In genomic region chr1:222654849-222655248, GRCh38 we compare ENCODE assay signal across 8 cellular contexts. TPM values are rescaled to one million over a fixed set of nuclear protein-coding genes. Genes with fewer than 3 reads are reported as not detected.
DNase-seq lines count a peak whose midpoint lies in the region; ATAC-seq and TF ChIP-seq lines count a peak whose summit lies in the region.

No MANE protein-coding gene starts in this region.

- intact Hi-C loops in spleen (cut with DNase I; ENCODE audit: low total_unique reads) = no loop called here

- H3K4me1 ChIP-seq in spleen (peaks cover 8 to 49% (median 24%) of the 10 kb centered on the region in 6 donors), mesendoderm (ENCODE audit: control insufficient read depth, low read depth, low read length) (no peaks in the 10 kb centered on the region)

- 5 to 16% (median 10%) methylated on average over 5 of the region's 5 CpGs for WGBS in spleen, 5 donors
- no CpG with 5 or more reads among the region's 5 CpGs for WGBS in mesendoderm (ENCODE audit: extremely low coverage, insufficient coverage, low lambda C conversion rate)

- H3K56ac ChIP-seq in mesendoderm (ENCODE audit: low read length) = no peak overlapping the region

- peaks cover 18% of the 10 kb centered on the region for H3K36me3 Mint-ChIP-seq in T-helper 17 cell (ENCODE audit: low read depth)

- TF ChIP-seq CTCF in spleen (IDR thresholded peaks at IDR 0.05 in 8 of 11, conservative IDR thresholded peaks at IDR 0.05 in 3 of 11) (peak in 6 of 11 experiments; percentile 22 to 38 (median 26)), foreskin fibroblast (IDR thresholded peaks at IDR 0.05; ENCODE audit: low read depth, low read length) (no peak)

- no peak overlapping the region for H3K18ac ChIP-seq in mesendoderm (ENCODE audit: low read length)

- no peak for TF ChIP-seq POLR2A in spleen (IDR thresholded peaks at IDR 0.05)

- H3K4me3 ChIP-seq in spleen (peak overlapping the region in 2 of 8 donors; percentile 1 to 14), mesendoderm (ENCODE audit: low read length) (no peak overlapping the region), foreskin fibroblast (ENCODE audit: low read depth in 1 of 2, low read length in 2 of 2) (no peak overlapping the region)

- H3K9ac ChIP-seq in mesendoderm (ENCODE audit: low read length) = no peak overlapping the region

- H2AK5ac ChIP-seq in mesendoderm (ENCODE audit: low read length) = no peak overlapping the region

- no peaks in the 10 kb centered on the region for H3K27me3 Mint-ChIP-seq in T-helper 17 cell

- H4K5ac ChIP-seq in mesendoderm (ENCODE audit: low read length) = no peak overlapping the region

- H2BK120ac ChIP-seq in mesendoderm (ENCODE audit: low read depth, low read length) = no peak overlapping the region

- H3K79me1 ChIP-seq in mesendoderm (ENCODE audit: low read length) = no peaks in the 10 kb centered on the region

- peaks cover 47% of the 10 kb centered on the region for H3K4me1 Mint-ChIP-seq in T-helper 17 cell

- H2BK15ac ChIP-seq in mesendoderm (replicated peaks; ENCODE audit: low read depth) = no peak overlapping the region

- H3K4ac ChIP-seq in mesendoderm (ENCODE audit: low read depth, low read length) = no peak overlapping the region

- peak; percentile 99 for ATAC-seq in GM18861 (IDR thresholded peaks at IDR 0.05; ENCODE audit: unreplicated experiment)
- ATAC-seq in HG03045 (IDR thresholded peaks at IDR 0.05; ENCODE audit: unreplicated experiment) = peak; percentile 95
- peak; percentile 98 for ATAC-seq in T-helper 17 cell

- H3K27ac Mint-ChIP-seq in T-helper 17 cell = peak overlapping the region; percentile 98

- H4K8ac ChIP-seq in mesendoderm (ENCODE audit: low read depth, low read length) = no peak overlapping the region

- H3K9me3 ChIP-seq in T-helper 17 cell (ENCODE audit: control insufficient read depth, low read length, poor library complexity, severe bottlenecking) = no peaks in the 10 kb centered on the region
- no peaks in the 10 kb centered on the region for H3K9me3 ChIP-seq in spleen

- no peak overlapping the region for H3K4me2 ChIP-seq in mesendoderm (ENCODE audit: low read length)

- no peak overlapping the region for H2BK5ac ChIP-seq in mesendoderm (ENCODE audit: low read length)

- peak overlapping the region; percentile 75 for H3K4me3 Mint-ChIP-seq in T-helper 17 cell

- DNase-seq in T-helper 17 cell (peak; percentile 51 to 68 (median 56)), astrocyte of the hippocampus (ENCODE audit: low read depth, low spot score) (peak; percentile 23), spleen (peak; percentile 80), NCI-H748 (lab: John Stamatoyannopoulos, UW; ENCODE audit: unreplicated experiment) (no peak), mesendoderm (no peak), foreskin fibroblast (no peak)

- H3K27ac ChIP-seq in spleen (peak overlapping the region; percentile 37 to 86 (median 82)), mesendoderm (ENCODE audit: low read depth, low read length) (no peak overlapping the region)

- H3K23ac ChIP-seq in mesendoderm (ENCODE audit: low read length) = no peak overlapping the region

- H3K36me3 ChIP-seq in spleen (peaks cover 0 to 96% (median 83%) of the 10 kb centered on the region in 6 donors), mesendoderm (ENCODE audit: control insufficient read depth, insufficient read depth, low read length) (peaks cover 8% of the 10 kb centered on the region)

- H3K27me3 ChIP-seq in spleen (replicated peaks in 1 of 7) (no peaks in the 10 kb centered on the region), mesendoderm (ENCODE audit: insufficient read depth, low read length, poor library complexity) (no peaks in the 10 kb centered on the region)

- no peaks in the 10 kb centered on the region for H3K79me2 ChIP-seq in mesendoderm (ENCODE audit: control insufficient read depth, insufficient read depth, low read length)

RNA-seq across cellular contexts. Expression of gene MIA3, which starts 37.0 kb away (rescaled TPM):
- 100 to 1,000 TPM in 1 of 2 donors, 10 to 100 TPM in 1; 83.2 to 102 TPM for total RNA-seq in T-helper 17 cell
- 10 to 100 TPM; 41.6 to 68.8 (median 56.5) TPM for total RNA-seq in spleen
- 10 to 100 TPM; 25.4 to 31.8 (median 26.0) TPM for polyA plus RNA-seq in spleen
- polyA plus RNA-seq in mesendoderm (2013, experiment 1 of 2) = 28.2 TPM
- 25.0 TPM for polyA plus RNA-seq in mesendoderm (2013, experiment 2 of 2)

RNA-seq across cellular contexts. Expression of gene AIDA, which starts 57.4 kb away (rescaled TPM):
- total RNA-seq in T-helper 17 cell = 10 to 100 TPM; 43.8 to 48.0 TPM
- total RNA-seq in spleen = 10 to 100 TPM; 42.7 to 57.8 (median 53.0) TPM
- polyA plus RNA-seq in spleen = 10 to 100 TPM; 33.0 to 50.3 (median 39.8) TPM
- 89.3 TPM for polyA plus RNA-seq in mesendoderm (2013, experiment 1 of 2)
- 88.7 TPM for polyA plus RNA-seq in mesendoderm (2013, experiment 2 of 2)

RNA-seq across cellular contexts. Expression of gene BROX, which starts 57.5 kb away (rescaled TPM):
- total RNA-seq in T-helper 17 cell (10 to 100 TPM; 46.8 to 54.0 TPM), spleen (10 to 100 TPM; 35.5 to 76.6 (median 57.5) TPM)
- polyA plus RNA-seq in spleen = 10 to 100 TPM; 18.5 to 24.6 (median 20.6) TPM
- 14.4 TPM for polyA plus RNA-seq in mesendoderm (2013, experiment 1 of 2)
- 14.3 TPM for polyA plus RNA-seq in mesendoderm (2013, experiment 2 of 2)

Comparison
In these comparisons a context has a peak if more than half of its experiments do, and no peak if none do; other contexts are left out.
1. DNase-seq: peak in T-helper 17 cell (3 of 3), astrocyte of the hippocampus (single experiment) and spleen (single experiment); none in NCI-H748 (single experiment), mesendoderm (single experiment) and foreskin fibroblast (0 of 2).
2. Peak in every context shown above with its lines, with median percentiles within 50 percentile points of each other: ATAC-seq.